ENCODE assay signal across 25 cellular contexts in the genomic region with DNA sequence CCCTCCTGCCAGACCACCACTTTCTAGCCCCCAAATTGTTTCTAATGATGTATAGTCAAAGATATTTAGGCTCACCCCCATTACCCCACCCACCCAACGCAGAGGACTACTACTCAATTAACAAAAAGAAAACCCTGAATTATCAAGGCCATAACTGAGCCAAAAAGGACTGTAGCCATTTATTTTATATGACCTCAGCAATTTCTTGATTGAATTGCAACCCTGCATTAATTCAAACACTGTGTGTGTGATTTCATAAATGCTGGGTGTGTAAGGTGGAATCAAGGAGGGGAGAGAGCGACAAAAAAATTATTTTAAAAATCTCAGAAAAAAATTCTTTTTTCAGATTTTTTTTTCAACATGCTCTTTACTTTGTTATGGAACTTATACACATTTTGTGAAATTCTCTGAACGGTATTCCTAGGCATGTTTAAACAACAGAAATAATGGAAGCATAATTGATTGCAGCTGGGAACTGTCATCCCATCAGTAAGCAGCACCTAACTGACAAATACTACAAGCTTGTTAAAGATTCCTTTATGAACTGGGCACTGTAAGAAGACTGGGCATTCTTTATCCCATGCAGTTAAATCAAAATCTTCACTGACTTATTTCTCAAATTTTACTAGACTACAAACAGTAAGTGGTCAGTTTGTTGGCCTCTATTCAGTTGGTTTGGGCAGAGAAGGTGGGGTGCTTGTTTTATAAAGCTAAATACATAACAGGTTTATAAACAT.
DNase-seq lines count a peak whose midpoint lies in the region; ATAC-seq, FAIRE-seq and TF ChIP-seq lines count a peak whose summit lies in the region.
"Had no signal": no experiment of that assay in that cellular context is flagged by ENCODE, and none has a peak within 500 bp of the region (broad histone marks: within the 10 kb centered on the region; RNA-seq: fewer than 3 reads in every experiment).

No MANE protein-coding gene starts in this region.

- TF ChIP-seq CTCF in HepG2 (CRISPR knock-in tag; IDR thresholded peaks at IDR 0.05), result no peak
- TF ChIP-seq CTCF in right lobe of liver (IDR thresholded peaks at IDR 0.05), result no peak
- TF ChIP-seq CTCF in ascending aorta (IDR thresholded peaks at IDR 0.05), result no peak
- no peak for TF ChIP-seq CTCF in hepatocyte (IDR thresholded peaks at IDR 0.05; ENCODE audit: poor library complexity)
- no peak for TF ChIP-seq CTCF in Calu3 (IDR thresholded peaks at IDR 0.05; ENCODE audit: unreplicated experiment)

- no peak overlapping the region for H3K9ac ChIP-seq in HepG2 (ENCODE audit: insufficient read depth, low read depth, low read length)
- H3K9ac ChIP-seq: GM23248 had no signal

- TF ChIP-seq RAD21 in HepG2 (CRISPR knock-in tag; IDR thresholded peaks at IDR 0.05), result no peak

- ATAC-seq in HepG2 (no peak), right lobe of liver (no peak)

- H3K4me3 Mint-ChIP-seq in Calu3 (ENCODE audit: low read depth, unreplicated experiment), result no peak overlapping the region
- H3K4me3 Mint-ChIP-seq: CD14-positive monocyte; CD8-positive, alpha-beta memory T cell had no signal

- WGBS in HepG2 (ENCODE audit: low lambda C conversion rate), result 96% methylated on average over 3 of the region's 3 CpGs
- 84% methylated on average over 3 of the region's 3 CpGs for WGBS in right lobe of liver (ENCODE audit: insufficient coverage, low coverage, low lambda C conversion rate, missing lambda C conversion rate)
- 70% methylated on average over 3 of the region's 3 CpGs for WGBS in hepatocyte (ENCODE audit: low lambda C conversion rate, missing lambda C conversion rate)

- no peaks in the 10 kb centered on the region for H3K9me3 ChIP-seq in HepG2 (ENCODE audit: low read length)
- H3K9me3 ChIP-seq in right lobe of liver, result no peaks in the 10 kb centered on the region
- no peaks in the 10 kb centered on the region for H3K9me3 ChIP-seq in ascending aorta
- H3K9me3 ChIP-seq in hepatocyte (ENCODE audit: low read depth), result no peaks in the 10 kb centered on the region
- H3K9me3 ChIP-seq: BE2C, SJCRH30 had no signal

- TF ChIP-seq POLR2A in HepG2 (IDR thresholded peaks at IDR 0.05; ENCODE audit: insufficient read depth in 1 of 2, low read depth in 2 of 2, low read length in 2 of 2) (no peak), right lobe of liver (IDR thresholded peaks at IDR 0.05) (no peak)

- H3K4me1 ChIP-seq in HepG2 (ENCODE audit: insufficient read depth, low read length), result no peaks in the 10 kb centered on the region
- H3K4me1 ChIP-seq in right lobe of liver, result no peaks in the 10 kb centered on the region
- peaks cover 0 to 13% of the 10 kb centered on the region in 2 donors for H3K4me1 ChIP-seq in ascending aorta
- no peaks in the 10 kb centered on the region for H3K4me1 ChIP-seq in hepatocyte (ENCODE audit: insufficient read depth)
- H3K4me1 ChIP-seq: BE2C, SJCRH30 had no signal

- CTCF ChIA-PET in HepG2 (lab: Yijun Ruan, JAX; ENCODE audit: low intra/inter-chr PET ratio, low total read pairs), result no interaction called here
- CTCF ChIA-PET in Calu3 (lab: Charles Lee), result no interaction called here

- H3K27me3 Mint-ChIP-seq in Calu3 (ENCODE audit: unreplicated experiment), result no peaks in the 10 kb centered on the region
- H3K27me3 Mint-ChIP-seq: CD8-positive, alpha-beta memory T cell had no signal

- no peaks in the 10 kb centered on the region for H3K79me2 ChIP-seq in HepG2 (ENCODE audit: insufficient read depth, low read length)
- no peaks in the 10 kb centered on the region for H3K79me2 ChIP-seq in hepatocyte

- H3K9me3 Mint-ChIP-seq in Calu3 (ENCODE audit: low read depth, unreplicated experiment), result no peaks in the 10 kb centered on the region
- H3K9me3 Mint-ChIP-seq: CD8-positive, alpha-beta memory T cell had no signal

- H3K36me3 ChIP-seq in HepG2 (replicated peaks in 1 of 2; ENCODE audit: control insufficient read depth in 1 of 2, insufficient read depth in 2 of 2, low read length in 2 of 2) (0 out of 5 replicates have a peak, but pooled peaks cover 0 to 6% of the 10 kb centered on the region in 2 experiments), right lobe of liver (no peaks in the 10 kb centered on the region), ascending aorta (no peaks in the 10 kb centered on the region), hepatocyte (replicated peaks; ENCODE audit: insufficient read depth, low read depth) (no peaks in the 10 kb centered on the region)
- H3K36me3 ChIP-seq: BE2C, SJCRH30 had no signal

- in situ Hi-C loops in HepG2 (cut with HindIII; ENCODE audit: extremely low pct_ligation_motif_present, low pct_unique_long_range_greater_than_20kb), result no loop called here

- H2AFZ ChIP-seq in HepG2 (ENCODE audit: low read length) (no peak overlapping the region), hepatocyte (no peak overlapping the region)
- H2AFZ ChIP-seq: GM23248, PC-9 had no signal

- H3K27ac ChIP-seq in HepG2 (ENCODE audit: extremely low read length, insufficient read depth, low read length), result no peak overlapping the region
- H3K27ac ChIP-seq in right lobe of liver, result peak overlapping the region in 1 of 3 donors; percentile 48
- H3K27ac ChIP-seq in ascending aorta, result peak overlapping the region; percentile 55 to 65
- H3K27ac ChIP-seq in hepatocyte, result no peak overlapping the region
- H3K27ac ChIP-seq: 22Rv1, GM23248, PC-9, SJCRH30 had no signal

- POLR2A ChIA-PET in HepG2 (lab: Yijun Ruan, JAX), result no interaction called here

- no peaks in the 10 kb centered on the region for H3K27me3 ChIP-seq in HepG2 (ENCODE audit: control insufficient read depth in 1 of 2, insufficient read depth in 2 of 2, low read length in 2 of 2)
- H3K27me3 ChIP-seq in right lobe of liver, result no peaks in the 10 kb centered on the region
- no peaks in the 10 kb centered on the region for H3K27me3 ChIP-seq in ascending aorta
- H3K27me3 ChIP-seq in hepatocyte, result no peaks in the 10 kb centered on the region
- H3K27me3 ChIP-seq: BE2C, SJCRH30 had no signal

- H3K4me2 ChIP-seq in HepG2 (ENCODE audit: low read depth, low read length) (no peak overlapping the region), hepatocyte (no peak overlapping the region)
- H3K4me2 ChIP-seq: PC-9 had no signal

- DNase-seq in HepG2 (ENCODE audit: low spot score) (no peak), right lobe of liver (no peak), ascending aorta (ENCODE audit: low spot score in 2 of 2) (no peak), hepatocyte (ENCODE audit: low spot score) (no peak), Calu3 (no peak), inferior parietal cortex (ENCODE audit: extremely low spot score) (no peak), T-helper 1 cell (no peak)
- DNase-seq: ACHN; BE2C; CD8-positive, alpha-beta memory T cell; GM23248; H7; Karpas-422; NCI-H1092; NCI-H1417 treated with DMSO at 0.1 percent for 48 hours; NCI-H187 treated with DMSO at 0.1 percent for 48 hours; NCI-H2107; NCI-H524 treated with DMSO at 0.1 percent for 48 hours; NCI-H82; PC-9 had no signal

- no peak overlapping the region for H3K27ac Mint-ChIP-seq in Calu3 (ENCODE audit: unreplicated experiment)
- H3K27ac Mint-ChIP-seq: CD14-positive monocyte; CD8-positive, alpha-beta memory T cell had no signal

- H3K9me2 ChIP-seq in hepatocyte (replicated peaks; ENCODE audit: insufficient read depth), result no peaks in the 10 kb centered on the region

- intact Hi-C loops in HepG2 (cut with micrococcal nuclease; ENCODE audit: unreplicated experiment) (no loop called here), right lobe of liver (cut with DNase I) (no loop called here), ascending aorta (cut with DNase I) (no loop called here), Calu3 (cut with micrococcal nuclease; ENCODE audit: unreplicated experiment) (no loop called here)

- TF ChIP-seq EP300 in HepG2 (IDR thresholded peaks at IDR 0.05; ENCODE audit: low read depth in 2 of 2, low read length in 2 of 2) (no peak), HepG2 (CRISPR knock-in tag; IDR thresholded peaks at IDR 0.05; ENCODE audit: borderline replicate concordance) (no peak)

- FAIRE-seq in HepG2 (lab: Jason Lieb, UNC) (no peak), islet of Langerhans (lab: Jason Lieb, UNC) (peak; percentile 33)
- FAIRE-seq: GM18507 had no signal

- no TSS peak for BruUV-seq in HepG2 (replicated peaks; lab: Mats Ljungman, UMichigan)
- no TSS peak for BruUV-seq in Calu3 (replicated peaks; lab: Mats Ljungman, UMichigan)

- H3K36me3 Mint-ChIP-seq in Calu3 (ENCODE audit: insufficient read depth, unreplicated experiment), result no peaks in the 10 kb centered on the region
- H3K36me3 Mint-ChIP-seq: CD14-positive monocyte; CD8-positive, alpha-beta memory T cell had no signal

- no peaks in the 10 kb centered on the region for H3K4me1 Mint-ChIP-seq in Calu3 (ENCODE audit: low read depth, unreplicated experiment)
- H3K4me1 Mint-ChIP-seq: CD14-positive monocyte; CD8-positive, alpha-beta memory T cell had no signal

- H3K4me3 ChIP-seq in HepG2 (replicated peaks in 1 of 3; ENCODE audit: insufficient read depth in 1 of 3, low read depth in 2 of 3, low read length in 3 of 3) (no peak overlapping the region), right lobe of liver (no peak overlapping the region), ascending aorta (no peak overlapping the region), hepatocyte (no peak overlapping the region)
- H3K4me3 ChIP-seq: GM23248, PC-9, SJCRH30 had no signal

- H4K20me1 ChIP-seq in HepG2 (ENCODE audit: insufficient read depth, low read length) (no peaks in the 10 kb centered on the region), hepatocyte (ENCODE audit: insufficient read depth, poor library complexity, severe bottlenecking) (no peaks in the 10 kb centered on the region)

TF ChIP-seq in HepG2, 621 proteins besides CTCF, POLR2A, EP300 and RAD21 (continues in another document):
- no peak for TF ChIP-seq FOXP1 (IDR thresholded peaks at IDR 0.05)
- TF ChIP-seq FOXP1 (CRISPR knock-in tag; IDR thresholded peaks at IDR 0.05), result no peak
- peak; percentile 28 to 63; a peak in 2 of 4 replicates for TF ChIP-seq MAFK (conservative IDR thresholded peaks at IDR 0.05 in 1 of 2, IDR thresholded peaks at IDR 0.05 in 1 of 2; ENCODE audit: low read length in 2 of 2)
- TF ChIP-seq NFE2 (CRISPR knock-in tag; IDR thresholded peaks at IDR 0.05), result no peak

Comparison
In these comparisons a context has a peak if more than half of its experiments do, and no peak if none do; other contexts are left out.
1. H3K27ac ChIP-seq: peak in ascending aorta (2 of 2); none in HepG2 (single experiment) and hepatocyte (single experiment).